Comparison of ENCODE assay signal across 17 cellular contexts in the genomic region with DNA sequence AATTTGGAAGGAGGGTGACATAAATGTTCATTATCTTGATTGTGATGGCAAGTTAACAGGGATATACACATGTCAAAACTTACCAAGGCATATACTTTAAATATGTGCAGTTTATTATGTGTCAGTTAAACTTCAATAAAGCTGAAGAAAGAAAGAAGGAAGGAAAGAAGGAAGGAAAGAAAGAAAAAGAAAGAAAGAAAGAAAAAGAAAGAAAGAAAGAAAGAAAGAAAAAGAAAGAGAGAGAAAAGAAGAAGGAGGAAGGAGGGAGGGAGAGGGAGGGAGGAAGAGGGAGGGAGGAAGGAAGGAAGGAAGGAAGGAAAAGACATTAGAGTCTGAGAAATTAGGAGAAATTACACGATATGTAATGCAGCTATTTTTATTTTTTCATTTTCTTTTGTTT. TPM values are rescaled to one million over a fixed set of nuclear protein-coding genes. Genes with fewer than 3 reads are reported as not detected.
DNase-seq lines count a peak whose midpoint lies in the region; ATAC-seq and TF ChIP-seq lines count a peak whose summit lies in the region.
"Had no signal": no experiment of that assay in that cellular context is flagged by ENCODE, and none has a peak within 500 bp of the region (broad histone marks: within the 10 kb centered on the region; RNA-seq: fewer than 3 reads in every experiment).

No MANE protein-coding gene starts in this region.

- peaks cover 19% of the 10 kb centered on the region for H3K9me3 Mint-ChIP-seq in activated CD4-positive, alpha-beta memory T cell treated with anti-CD3 and anti-CD28 coated beads, Interleukin-2, amount 10 ng/mL, durations not matched to agents 7 days and 5 days
- H3K9me3 Mint-ChIP-seq in activated CD4-positive, alpha-beta memory T cell treated with anti-CD3 and anti-CD28 coated beads for 36 hours, result peaks cover 20% of the 10 kb centered on the region
- H3K9me3 Mint-ChIP-seq in CD4-positive, alpha-beta memory T cell, result peaks cover 0 to 36% (median 15%) of the 10 kb centered on the region in 8 donors
- H3K9me3 Mint-ChIP-seq in activated T-helper 1 cell treated with anti-CD3 and anti-CD28 coated beads, Interleukin-12 subunit alpha, Interleukin-12 subunit beta, Interleukin-2, Interleukin-4 antibody, amounts not matched to agents 30 ng/mL and 10 ng/mL and 1 ng/mL, durations not matched to agents 14 hours and 24 hours and 36 hours, result peaks cover 28% of the 10 kb centered on the region
- peaks cover 7% of the 10 kb centered on the region for H3K9me3 Mint-ChIP-seq in nephron progenitor cell

- TF ChIP-seq CTCF in nephron progenitor cell (IDR thresholded peaks at IDR 0.05) (no peak), tibial artery (IDR thresholded peaks at IDR 0.05) (no peak)

- H3K36me3 ChIP-seq in CD4-positive, alpha-beta memory T cell (ENCODE audit: insufficient read depth, low read length), result no peaks in the 10 kb centered on the region
- H3K36me3 ChIP-seq in tibial artery, result no peaks in the 10 kb centered on the region
- H3K36me3 ChIP-seq: Peyer's patch had no signal

- no peak overlapping the region for H3K4me3 ChIP-seq in CD4-positive, alpha-beta memory T cell (ENCODE audit: low read length in 2 of 2)
- H3K4me3 ChIP-seq in tibial artery, result no peak overlapping the region
- H3K4me3 ChIP-seq: A549, Peyer's patch had no signal

- intact Hi-C loops in activated CD4-positive, alpha-beta memory T cell treated with anti-CD3 and anti-CD28 coated beads for 36 hours (cut with micrococcal nuclease), result loop anchor here (10.0 kb wide), 2 partner anchors 533 to 1577 kb away; no protein-coding TSS in a partner anchor
- intact Hi-C loops in CD4-positive, alpha-beta memory T cell (cut with micrococcal nuclease), result no loop called here
- intact Hi-C loops in activated T-helper 1 cell treated with anti-CD3 and anti-CD28 coated beads, Interleukin-12 subunit alpha, Interleukin-12 subunit beta, Interleukin-2, Interleukin-4 antibody, amounts not matched to agents 30 ng/mL and 10 ng/mL and 1 ng/mL, durations not matched to agents 14 hours and 24 hours and 36 hours (cut with micrococcal nuclease), result no loop called here
- intact Hi-C loops in tibial artery (cut with DNase I; ENCODE audit: low total_unique reads), result no loop called here

- no peak for DNase-seq in activated CD4-positive, alpha-beta memory T cell treated with anti-CD3 and anti-CD28 coated beads, Interleukin-2, amount 10 ng/mL, durations not matched to agents 7 days and 5 days
- DNase-seq in activated CD4-positive, alpha-beta memory T cell treated with anti-CD3 and anti-CD28 coated beads for 36 hours, result no peak
- DNase-seq in CD4-positive, alpha-beta memory T cell, result no peak
- no peak for DNase-seq in activated T-helper 1 cell treated with anti-CD3 and anti-CD28 coated beads, Interleukin-12 subunit alpha, Interleukin-12 subunit beta, Interleukin-2, Interleukin-4 antibody, amounts not matched to agents 30 ng/mL and 10 ng/mL and 1 ng/mL, durations not matched to agents 14 hours and 24 hours and 36 hours (ENCODE audit: low spot score)
- DNase-seq in nephron progenitor cell (no peak), tibial artery (no peak)
- DNase-seq: CD8-positive, alpha-beta memory T cell; GOT3; KG1; NCI-H1694 treated with DMSO at 0.1 percent for 48 hours; Peyer's patch had no signal

- H3K27me3 ChIP-seq in CD4-positive, alpha-beta memory T cell (ENCODE audit: insufficient read depth, low read length), result no peaks in the 10 kb centered on the region
- peaks cover 0 to 3% of the 10 kb centered on the region in 2 donors for H3K27me3 ChIP-seq in tibial artery
- H3K27me3 ChIP-seq: Peyer's patch had no signal

- ATAC-seq in HG03108 (IDR thresholded peaks at IDR 0.05; ENCODE audit: unreplicated experiment), result no peak
- ATAC-seq: A549, HCT116, Right ventricle myocardium inferior had no signal

- no peak overlapping the region for H3K27ac ChIP-seq in CD4-positive, alpha-beta memory T cell (ENCODE audit: low read depth, low read length)
- H3K27ac ChIP-seq in tibial artery, result no peak overlapping the region
- H3K27ac ChIP-seq: A549, Peyer's patch had no signal

- POLR2A ChIA-PET in activated CD4-positive, alpha-beta memory T cell treated with anti-CD3 and anti-CD28 coated beads, Interleukin-2, amount 10 ng/mL, durations not matched to agents 7 days and 5 days (lab: Charles Lee), result interaction anchor here (1.1 to 1.3 kb wide), 4 partner anchors 9 to 63 kb away, joined by 3 to 6 read pairs (median 4); a partner anchor contains a TSS
- POLR2A ChIA-PET in activated CD4-positive, alpha-beta memory T cell treated with anti-CD3 and anti-CD28 coated beads for 36 hours (lab: Charles Lee), result no interaction called here
- POLR2A ChIA-PET in CD4-positive, alpha-beta memory T cell (lab: Charles Lee; ENCODE audit: partially characterized antibody), result interaction anchor here (0.6 to 9.8 kb wide), 9 partner anchors 17 to 449 kb away, joined by 3 to 163 read pairs (median 4); a partner anchor contains a TSS

- H3K27me3 Mint-ChIP-seq in activated CD4-positive, alpha-beta memory T cell treated with anti-CD3 and anti-CD28 coated beads, Interleukin-2, amount 10 ng/mL, durations not matched to agents 7 days and 5 days, result no peaks in the 10 kb centered on the region
- no peaks in the 10 kb centered on the region for H3K27me3 Mint-ChIP-seq in activated CD4-positive, alpha-beta memory T cell treated with anti-CD3 and anti-CD28 coated beads for 36 hours
- H3K27me3 Mint-ChIP-seq in CD4-positive, alpha-beta memory T cell, result no peaks in the 10 kb centered on the region
- H3K27me3 Mint-ChIP-seq in activated T-helper 1 cell treated with anti-CD3 and anti-CD28 coated beads, Interleukin-12 subunit alpha, Interleukin-12 subunit beta, Interleukin-2, Interleukin-4 antibody, amounts not matched to agents 30 ng/mL and 10 ng/mL and 1 ng/mL, durations not matched to agents 14 hours and 24 hours and 36 hours (ENCODE audit: insufficient read depth), result no peaks in the 10 kb centered on the region
- peaks cover 28% of the 10 kb centered on the region for H3K27me3 Mint-ChIP-seq in nephron progenitor cell (ENCODE audit: low read depth, poor library complexity)
- H3K27me3 Mint-ChIP-seq: CD8-positive, alpha-beta memory T cell had no signal

- H3K36me3 Mint-ChIP-seq in activated CD4-positive, alpha-beta memory T cell treated with anti-CD3 and anti-CD28 coated beads, Interleukin-2, amount 10 ng/mL, durations not matched to agents 7 days and 5 days (ENCODE audit: low read depth), result peaks cover 66% of the 10 kb centered on the region
- peaks cover 18% of the 10 kb centered on the region for H3K36me3 Mint-ChIP-seq in activated CD4-positive, alpha-beta memory T cell treated with anti-CD3 and anti-CD28 coated beads for 36 hours
- H3K36me3 Mint-ChIP-seq in CD4-positive, alpha-beta memory T cell, result peaks cover 14 to 34% of the 10 kb centered on the region in 2 donors
- H3K36me3 Mint-ChIP-seq in activated T-helper 1 cell treated with anti-CD3 and anti-CD28 coated beads, Interleukin-12 subunit alpha, Interleukin-12 subunit beta, Interleukin-2, Interleukin-4 antibody, amounts not matched to agents 30 ng/mL and 10 ng/mL and 1 ng/mL, durations not matched to agents 14 hours and 24 hours and 36 hours (ENCODE audit: low read depth), result peaks cover 28% of the 10 kb centered on the region
- H3K36me3 Mint-ChIP-seq in nephron progenitor cell (ENCODE audit: low read depth), result no peaks in the 10 kb centered on the region

- peaks cover 80% of the 10 kb centered on the region for H3K4me1 ChIP-seq in CD4-positive, alpha-beta memory T cell (ENCODE audit: insufficient read depth, low read length)
- H3K4me1 ChIP-seq in tibial artery, result no peaks in the 10 kb centered on the region

- H3K9me3 ChIP-seq in CD4-positive, alpha-beta memory T cell (ENCODE audit: control insufficient read depth in 1 of 2, low read length in 2 of 2), result no peaks in the 10 kb centered on the region
- H3K9me3 ChIP-seq in tibial artery, result no peaks in the 10 kb centered on the region
- H3K9me3 ChIP-seq: A549, Peyer's patch had no signal

- H3K4me3 Mint-ChIP-seq in activated CD4-positive, alpha-beta memory T cell treated with anti-CD3 and anti-CD28 coated beads, Interleukin-2, amount 10 ng/mL, durations not matched to agents 7 days and 5 days, result no peak overlapping the region
- H3K4me3 Mint-ChIP-seq in activated CD4-positive, alpha-beta memory T cell treated with anti-CD3 and anti-CD28 coated beads for 36 hours, result no peak overlapping the region
- H3K4me3 Mint-ChIP-seq in CD4-positive, alpha-beta memory T cell, result peak overlapping the region in 4 of 8 donors; percentile 30 to 61 (median 54)
- H3K4me3 Mint-ChIP-seq in activated T-helper 1 cell treated with anti-CD3 and anti-CD28 coated beads, Interleukin-12 subunit alpha, Interleukin-12 subunit beta, Interleukin-2, Interleukin-4 antibody, amounts not matched to agents 30 ng/mL and 10 ng/mL and 1 ng/mL, durations not matched to agents 14 hours and 24 hours and 36 hours, result peak overlapping the region; percentile 45
- H3K4me3 Mint-ChIP-seq in nephron progenitor cell, result no peak overlapping the region

- H3K4me1 Mint-ChIP-seq in activated CD4-positive, alpha-beta memory T cell treated with anti-CD3 and anti-CD28 coated beads, Interleukin-2, amount 10 ng/mL, durations not matched to agents 7 days and 5 days, result peaks cover 90% of the 10 kb centered on the region
- peaks cover 79% of the 10 kb centered on the region for H3K4me1 Mint-ChIP-seq in activated CD4-positive, alpha-beta memory T cell treated with anti-CD3 and anti-CD28 coated beads for 36 hours (ENCODE audit: low read depth)
- H3K4me1 Mint-ChIP-seq in CD4-positive, alpha-beta memory T cell, result peaks cover 69 to 92% (median 80%) of the 10 kb centered on the region in 4 donors
- peaks cover 89% of the 10 kb centered on the region for H3K4me1 Mint-ChIP-seq in activated T-helper 1 cell treated with anti-CD3 and anti-CD28 coated beads, Interleukin-12 subunit alpha, Interleukin-12 subunit beta, Interleukin-2, Interleukin-4 antibody, amounts not matched to agents 30 ng/mL and 10 ng/mL and 1 ng/mL, durations not matched to agents 14 hours and 24 hours and 36 hours (ENCODE audit: low read depth)
- H3K4me1 Mint-ChIP-seq in nephron progenitor cell, result peaks cover 22% of the 10 kb centered on the region

- H3K27ac Mint-ChIP-seq in activated CD4-positive, alpha-beta memory T cell treated with anti-CD3 and anti-CD28 coated beads, Interleukin-2, amount 10 ng/mL, durations not matched to agents 7 days and 5 days, result peak overlapping the region; percentile 55
- no peak overlapping the region for H3K27ac Mint-ChIP-seq in activated CD4-positive, alpha-beta memory T cell treated with anti-CD3 and anti-CD28 coated beads for 36 hours
- peak overlapping the region in 4 of 7 donors; percentile 30 to 87 (median 62) for H3K27ac Mint-ChIP-seq in CD4-positive, alpha-beta memory T cell
- no peak overlapping the region for H3K27ac Mint-ChIP-seq in activated T-helper 1 cell treated with anti-CD3 and anti-CD28 coated beads, Interleukin-12 subunit alpha, Interleukin-12 subunit beta, Interleukin-2, Interleukin-4 antibody, amounts not matched to agents 30 ng/mL and 10 ng/mL and 1 ng/mL, durations not matched to agents 14 hours and 24 hours and 36 hours
- H3K27ac Mint-ChIP-seq in nephron progenitor cell, result peak overlapping the region; percentile 33

- CTCF ChIA-PET in activated CD4-positive, alpha-beta memory T cell treated with anti-CD3 and anti-CD28 coated beads, Interleukin-2, amount 10 ng/mL, durations not matched to agents 7 days and 5 days (lab: Charles Lee), result interaction anchor here (1.1 kb wide), 1 partner anchor 133 kb away, joined by 4 read pairs; no protein-coding TSS in a partner anchor
- CTCF ChIA-PET in activated CD4-positive, alpha-beta memory T cell treated with anti-CD3 and anti-CD28 coated beads for 36 hours (lab: Charles Lee), result interaction anchor here (1.6 to 2.1 kb wide), 2 partner anchors 9 to 11 kb away, joined by 8 to 9 read pairs; no protein-coding TSS in a partner anchor
- CTCF ChIA-PET in CD4-positive, alpha-beta memory T cell (lab: Charles Lee; ENCODE audit: partially characterized antibody), result interaction anchor here (1.0 to 14.0 kb wide), 7 partner anchors 8 to 170 kb away, joined by 3 to 513 read pairs (median 5); a partner anchor contains a TSS

RNA-seq across cellular contexts. Expression of a gene that starts 15.9 kb away (rescaled TPM):
- 100 to 1,000 TPM; 502 to 518 TPM for total RNA-seq in activated CD4-positive, alpha-beta memory T cell treated with anti-CD3 and anti-CD28 coated beads, Interleukin-2, amount 10 ng/mL, durations not matched to agents 7 days and 5 days
- total RNA-seq in activated CD4-positive, alpha-beta memory T cell treated with anti-CD3 and anti-CD28 coated beads for 36 hours, result 100 to 1,000 TPM; 218 to 224 TPM
- 100 to 1,000 TPM; 469 to 482 TPM for total RNA-seq in CD4-positive, alpha-beta memory T cell
- polyA plus RNA-seq in CD4-positive, alpha-beta memory T cell, result 100 to 1,000 TPM; 692 to 748 TPM
- 134 and 135 TPM in 2 replicates for total RNA-seq in activated T-helper 1 cell treated with anti-CD3 and anti-CD28 coated beads, Interleukin-12 subunit alpha, Interleukin-12 subunit beta, Interleukin-2, Interleukin-4 antibody, amounts not matched to agents 30 ng/mL and 10 ng/mL and 1 ng/mL, durations not matched to agents 14 hours and 24 hours and 36 hours

RNA-seq across cellular contexts. Expression of a gene that starts 25.5 kb away (rescaled TPM):
- total RNA-seq in activated CD4-positive, alpha-beta memory T cell treated with anti-CD3 and anti-CD28 coated beads, Interleukin-2, amount 10 ng/mL, durations not matched to agents 7 days and 5 days, result not detected
- not detected for total RNA-seq in activated CD4-positive, alpha-beta memory T cell treated with anti-CD3 and anti-CD28 coated beads for 36 hours
- total RNA-seq in CD4-positive, alpha-beta memory T cell, result not detected
- polyA plus RNA-seq in CD4-positive, alpha-beta memory T cell, result not detected
- not detected in 2 replicates for total RNA-seq in activated T-helper 1 cell treated with anti-CD3 and anti-CD28 coated beads, Interleukin-12 subunit alpha, Interleukin-12 subunit beta, Interleukin-2, Interleukin-4 antibody, amounts not matched to agents 30 ng/mL and 10 ng/mL and 1 ng/mL, durations not matched to agents 14 hours and 24 hours and 36 hours
- total RNA-seq: CD8-positive, alpha-beta memory T cell; NCI-H460; Peyer's patch; Right ventricle myocardium inferior had no signal
- polyA plus RNA-seq: A549; BJ; CD8-positive, alpha-beta memory T cell had no signal

RNA-seq across cellular contexts. Expression of a gene that starts 37.4 kb away (rescaled TPM):
- under 1 TPM; 0.48 to 0.73 TPM for total RNA-seq in activated CD4-positive, alpha-beta memory T cell treated with anti-CD3 and anti-CD28 coated beads, Interleukin-2, amount 10 ng/mL, durations not matched to agents 7 days and 5 days
- under 1 TPM; 0.29 to 0.70 TPM for total RNA-seq in activated CD4-positive, alpha-beta memory T cell treated with anti-CD3 and anti-CD28 coated beads for 36 hours
- 1 to 10 TPM in 1 of 2 experiments, under 1 TPM in 1; 0.61 to 1.8 TPM for total RNA-seq in CD4-positive, alpha-beta memory T cell
- polyA plus RNA-seq in CD4-positive, alpha-beta memory T cell, result 1 to 10 TPM; 1.0 to 2.1 TPM
- 0.73 TPM in 1 of 2 replicates, not detected in the other for total RNA-seq in activated T-helper 1 cell treated with anti-CD3 and anti-CD28 coated beads, Interleukin-12 subunit alpha, Interleukin-12 subunit beta, Interleukin-2, Interleukin-4 antibody, amounts not matched to agents 30 ng/mL and 10 ng/mL and 1 ng/mL, durations not matched to agents 14 hours and 24 hours and 36 hours

RNA-seq across cellular contexts. Expression of a gene that starts 40.8 kb away (rescaled TPM):
- 100 to 1,000 TPM; 117 to 122 TPM for total RNA-seq in activated CD4-positive, alpha-beta memory T cell treated with anti-CD3 and anti-CD28 coated beads, Interleukin-2, amount 10 ng/mL, durations not matched to agents 7 days and 5 days
- 100 to 1,000 TPM; 117 to 129 TPM for total RNA-seq in activated CD4-positive, alpha-beta memory T cell treated with anti-CD3 and anti-CD28 coated beads for 36 hours
- total RNA-seq in CD4-positive, alpha-beta memory T cell, result 10 to 100 TPM; 94.3 to 96.1 TPM
- 10 to 100 TPM in 1 of 2 donors, 1 to 10 TPM in 1; 5.3 to 29.2 TPM for polyA plus RNA-seq in CD4-positive, alpha-beta memory T cell
- total RNA-seq in activated T-helper 1 cell treated with anti-CD3 and anti-CD28 coated beads, Interleukin-12 subunit alpha, Interleukin-12 subunit beta, Interleukin-2, Interleukin-4 antibody, amounts not matched to agents 30 ng/mL and 10 ng/mL and 1 ng/mL, durations not matched to agents 14 hours and 24 hours and 36 hours, result 107 and 110 TPM in 2 replicates

Comparison
In these comparisons a context has a peak if more than half of its experiments do, and no peak if none do; other contexts are left out.
1. H3K27ac Mint-ChIP-seq: peak in activated CD4-positive, alpha-beta memory T cell treated with anti-CD3 and anti-CD28 coated beads, Interleukin-2, amount 10 ng/mL, durations not matched to agents 7 days and 5 days (single experiment), CD4-positive, alpha-beta memory T cell (4 of 7) and nephron progenitor cell (single experiment); none in activated CD4-positive, alpha-beta memory T cell treated with anti-CD3 and anti-CD28 coated beads for 36 hours (single experiment) and activated T-helper 1 cell treated with anti-CD3 and anti-CD28 coated beads, Interleukin-12 subunit alpha, Interleukin-12 subunit beta, Interleukin-2, Interleukin-4 antibody, amounts not matched to agents 30 ng/mL and 10 ng/mL and 1 ng/mL, durations not matched to agents 14 hours and 24 hours and 36 hours (single experiment).